Comparison of ENCODE assay signal across 1 cellular context in genomic region chr2:2613279-2614199, GRCh38.
A peak's percentile ranks its signal among the peaks of the same experiment; 100 is the strongest.
TF ChIP-seq lines count a peak whose summit lies in the region.

No MANE protein-coding gene starts in this region.

TF ChIP-seq in HepG2, 621 proteins besides CTCF, POLR2A, EP300 and RAD21 (continued from another document and continues in another):
- TF ChIP-seq ZNF513 (CRISPR knock-in tag; conservative IDR thresholded peaks at IDR 0.05) (no peak), ZNF839 (CRISPR knock-in tag; IDR thresholded peaks at IDR 0.05; ENCODE audit: borderline replicate concordance) (peak; percentile 58; the same call in 1 of the 2 replicates), MTF2 (CRISPR knock-in tag; IDR thresholded peaks at IDR 0.05; ENCODE audit: borderline replicate concordance) (no peak), POLR2AphosphoS2 (IDR thresholded peaks at IDR 0.05; ENCODE audit: low read depth, low read length) (no peak), ZZZ3 (CRISPR knock-in tag; IDR thresholded peaks at IDR 0.05; ENCODE audit: borderline replicate concordance) (0 out of 2 replicates have a peak, but pooled peaks have one; percentile 32), ZNF280B (CRISPR knock-in tag; IDR thresholded peaks at IDR 0.05; ENCODE audit: borderline replicate concordance) (0 out of 2 replicates have a peak, but pooled peaks have one; percentile 66), PLSCR1 (CRISPR knock-in tag; IDR thresholded peaks at IDR 0.05; ENCODE audit: borderline replicate concordance) (no peak), HDAC2 (CRISPR knock-in tag; IDR thresholded peaks at IDR 0.05) (peak; percentile 38; the same call in 1 of the 2 replicates), ZNF646 (CRISPR knock-in tag; IDR thresholded peaks at IDR 0.05) (no peak), POGZ (CRISPR knock-in tag; IDR thresholded peaks at IDR 0.05) (peak; percentile 99), PHB2 (IDR thresholded peaks at IDR 0.05; ENCODE audit: partially characterized antibody) (no peak), PHF21A (CRISPR knock-in tag; IDR thresholded peaks at IDR 0.05) (no peak), IRX3 (CRISPR knock-in tag; IDR thresholded peaks at IDR 0.05; ENCODE audit: borderline replicate concordance, low read depth) (no peak), ZFP36L1 (CRISPR knock-in tag; IDR thresholded peaks at IDR 0.05) (no peak), GFI1 (CRISPR knock-in tag; IDR thresholded peaks at IDR 0.05; ENCODE audit: borderline replicate concordance) (no peak), ATF1 (CRISPR knock-in tag; IDR thresholded peaks at IDR 0.05) (peak; percentile 68; the same call in 1 of the 2 replicates), RFX3 (CRISPR knock-in tag; IDR thresholded peaks at IDR 0.05) (no peak), SOX13 (IDR thresholded peaks at IDR 0.05) (no peak), SOX13 (CRISPR knock-in tag; conservative IDR thresholded peaks at IDR 0.05 in 1 of 2, IDR thresholded peaks at IDR 0.05 in 1 of 2) (0 out of 4 replicates have a peak, but pooled peaks of 1 of the 2 experiments have one; percentile 5), KLF15 (CRISPR knock-in tag; IDR thresholded peaks at IDR 0.05; ENCODE audit: borderline replicate concordance) (no peak), IRF1 (CRISPR knock-in tag; IDR thresholded peaks at IDR 0.05; ENCODE audit: low read depth) (no peak), BCL3 (CRISPR knock-in tag; IDR thresholded peaks at IDR 0.05) (no peak), HOXD1 (CRISPR knock-in tag; IDR thresholded peaks at IDR 0.05) (no peak), ZFYVE20 (CRISPR knock-in tag; IDR thresholded peaks at IDR 0.05; ENCODE audit: borderline replicate concordance, low read depth) (no peak), GATAD1 (CRISPR knock-in tag; IDR thresholded peaks at IDR 0.05) (peak; percentile 70), ATF5 (CRISPR knock-in tag; IDR thresholded peaks at IDR 0.05; ENCODE audit: low read depth) (no peak), TRIM22 (IDR thresholded peaks at IDR 0.05) (no peak), GATA4 (IDR thresholded peaks at IDR 0.05; ENCODE audit: borderline replicate concordance, low read depth) (no peak), FOXM1 (CRISPR knock-in tag; IDR thresholded peaks at IDR 0.05) (no peak), ATF6 (CRISPR knock-in tag; conservative IDR thresholded peaks at IDR 0.05) (no peak), ZNF609 (CRISPR knock-in tag; IDR thresholded peaks at IDR 0.05; ENCODE audit: borderline replicate concordance) (no peak), FOXA3 (CRISPR knock-in tag; IDR thresholded peaks at IDR 0.05) (peak; percentile 56), PCBP2 (optimal IDR thresholded peaks at IDR 0.05; ENCODE audit: low read depth, low read length, poor library complexity, severe bottlenecking) (no peak), ZNF780A (CRISPR knock-in tag; IDR thresholded peaks at IDR 0.05) (no peak), E2F5 (CRISPR knock-in tag; conservative IDR thresholded peaks at IDR 0.05) (no peak)
